ENCODE assay signal across 1 cellular context in genomic region chr22:42991010-42991651, GRCh38.
TF ChIP-seq lines count a peak whose summit lies in the region.

No MANE protein-coding gene starts in this region.

TF ChIP-seq in HepG2, 621 proteins besides CTCF, POLR2A, EP300 and RAD21:
- TF ChIP-seq POLR2G (IDR thresholded peaks at IDR 0.05; ENCODE audit: low read depth, low read length) (0 out of 2 replicates have a peak, but pooled peaks have one; percentile 19), ZNF766 (CRISPR knock-in tag; IDR thresholded peaks at IDR 0.05; ENCODE audit: borderline replicate concordance) (no peak), ZNF615 (CRISPR knock-in tag; IDR thresholded peaks at IDR 0.05; ENCODE audit: borderline replicate concordance) (0 out of 2 replicates have a peak, but pooled peaks have one; percentile 48), RARA (CRISPR knock-in tag; IDR thresholded peaks at IDR 0.05) (peak; percentile 46), SP4 (CRISPR knock-in tag; IDR thresholded peaks at IDR 0.05) (no peak), TFAP4 (IDR thresholded peaks at IDR 0.05; ENCODE audit: borderline replicate concordance, low read depth) (peak; percentile 35; the same call in 1 of the 2 replicates), FOSL2 (CRISPR knock-in tag; IDR thresholded peaks at IDR 0.05) (peak; percentile 12; the same call in 1 of the 2 replicates)
- TF ChIP-seq, protein P1, sequence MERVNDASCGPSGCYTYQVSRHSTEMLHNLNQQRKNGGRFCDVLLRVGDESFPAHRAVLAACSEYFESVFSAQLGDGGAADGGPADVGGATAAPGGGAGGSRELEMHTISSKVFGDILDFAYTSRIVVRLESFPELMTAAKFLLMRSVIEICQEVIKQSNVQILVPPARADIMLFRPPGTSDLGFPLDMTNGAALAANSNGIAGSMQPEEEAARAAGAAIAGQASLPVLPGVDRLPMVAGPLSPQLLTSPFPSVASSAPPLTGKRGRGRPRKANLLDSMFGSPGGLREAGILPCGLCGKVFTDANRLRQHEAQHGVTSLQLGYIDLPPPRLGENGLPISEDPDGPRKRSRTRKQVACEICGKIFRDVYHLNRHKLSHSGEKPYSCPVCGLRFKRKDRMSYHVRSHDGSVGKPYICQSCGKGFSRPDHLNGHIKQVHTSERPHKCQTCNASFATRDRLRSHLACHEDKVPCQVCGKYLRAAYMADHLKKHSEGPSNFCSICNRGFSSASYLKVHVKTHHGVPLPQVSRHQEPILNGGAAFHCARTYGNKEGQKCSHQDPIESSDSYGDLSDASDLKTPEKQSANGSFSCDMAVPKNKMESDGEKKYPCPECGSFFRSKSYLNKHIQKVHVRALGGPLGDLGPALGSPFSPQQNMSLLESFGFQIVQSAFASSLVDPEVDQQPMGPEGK (CRISPR knock-in tag; IDR thresholded peaks at IDR 0.05) = 0 out of 2 replicates have a peak, but pooled peaks have one; percentile 27
